8 cellular contexts compared by ENCODE assay signal in the genomic region with DNA sequence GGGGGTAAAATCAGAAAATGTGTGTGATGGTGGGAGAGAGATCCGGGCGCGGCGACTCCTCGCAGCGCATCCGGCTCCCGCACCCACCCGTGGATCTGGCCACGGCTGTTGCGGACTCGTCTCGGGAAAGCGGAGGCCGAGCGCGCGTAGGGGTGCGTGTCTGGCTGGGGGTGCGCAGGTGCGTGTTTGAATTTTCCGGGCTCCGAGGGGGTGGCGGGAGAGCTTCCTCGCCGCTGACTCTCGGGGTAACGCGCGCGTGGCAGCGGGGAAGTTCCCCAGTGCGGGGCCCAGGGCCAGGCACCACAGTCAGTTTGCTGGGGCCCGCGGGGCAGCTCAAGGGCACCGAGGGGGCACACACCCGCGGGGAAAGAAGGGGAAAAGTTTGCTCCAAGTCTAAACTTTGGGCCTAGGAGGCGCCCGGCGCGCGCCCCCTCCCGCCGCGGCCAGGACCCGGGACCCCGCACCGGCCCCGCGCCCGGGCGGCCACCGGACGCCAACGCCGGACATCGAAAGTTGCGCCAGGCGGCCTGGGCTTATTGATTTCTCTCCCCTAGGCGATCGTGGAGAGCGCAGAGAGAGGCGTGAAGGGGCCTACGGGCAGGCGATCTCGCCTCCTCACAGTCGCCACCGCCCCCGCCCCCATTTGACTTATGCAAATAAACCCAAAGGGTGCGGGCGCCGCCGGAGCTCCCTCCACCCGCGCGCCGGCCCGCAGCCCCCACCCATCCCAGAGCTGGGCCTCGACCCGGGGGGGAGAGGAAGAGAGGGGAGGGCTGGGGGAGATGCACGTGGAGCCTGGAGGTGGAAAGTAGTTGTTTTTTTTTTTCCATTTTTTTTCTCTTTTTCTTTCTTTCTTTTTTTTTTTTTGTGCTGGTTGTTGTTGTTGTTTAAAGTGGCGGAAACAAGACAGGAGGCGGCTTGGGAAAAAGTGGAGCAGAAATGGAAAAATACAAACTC. TPM values are rescaled to one million over a fixed set of nuclear protein-coding genes. Genes with fewer than 3 reads are reported as not detected.
DNase-seq lines count a peak whose midpoint lies in the region; ATAC-seq and TF ChIP-seq lines count a peak whose summit lies in the region.

No MANE protein-coding gene starts in this region.

- H3K36me3 Mint-ChIP-seq in endodermal cell (ENCODE audit: low read depth), result no peaks in the 10 kb centered on the region

- WGBS in endodermal cell (ENCODE audit: insufficient coverage in 1 of 2, insufficient read length in 1 of 2), 2 experiments, result 0 to 3% methylated on average over 8 to 84 of the region's 84 CpGs

- DNase-seq in NCI-H1436 (lab: John Stamatoyannopoulos, UW), result peak; percentile 35
- no peak for DNase-seq in NCI-H1436 treated with DMSO at 0.1 percent for 48 hours (lab: John Stamatoyannopoulos, UW)
- DNase-seq in NCI-H510A (lab: John Stamatoyannopoulos, UW), result peak; percentile 67
- DNase-seq in activated CD8-positive, alpha-beta memory T cell treated with anti-CD3 and anti-CD28 coated beads for 4 hours (ENCODE audit: low read depth in 2 of 2), result peak; percentile 46 to 61
- DNase-seq in endodermal cell, result peak; percentile 90
- DNase-seq in midbrain (lab: John Stamatoyannopoulos, UW), result peak; percentile 50
- peak; percentile 56 to 58 for DNase-seq in stimulated activated CD8-positive, alpha-beta memory T cell treated with anti-CD3 and anti-CD28 coated beads, Interleukin-15, amount 100 ng/mL, for 48 hours (ENCODE audit: low read depth in 2 of 2)

- peak overlapping the region; percentile 84 for H3K4me3 ChIP-seq in endodermal cell (ENCODE audit: low read length)

- peak overlapping the region; percentile 75 for H3K9ac ChIP-seq in endodermal cell (ENCODE audit: extremely low read depth, low read length, poor library complexity, severe bottlenecking)

- H3K4me1 ChIP-seq in endodermal cell (ENCODE audit: control insufficient read depth, insufficient read depth, low read length), result peaks cover 4% of the 10 kb centered on the region

- no peaks in the 10 kb centered on the region for H3K9me3 Mint-ChIP-seq in endodermal cell

- peaks cover 5% of the 10 kb centered on the region for H3K27me3 ChIP-seq in endodermal cell (ENCODE audit: control insufficient read depth, insufficient read depth, low read length, poor library complexity, severe bottlenecking)

- H3K27me3 Mint-ChIP-seq in endodermal cell (ENCODE audit: insufficient read depth), result no peaks in the 10 kb centered on the region

- H3K9me3 ChIP-seq in endodermal cell (ENCODE audit: control insufficient read depth, low read length), result no peaks in the 10 kb centered on the region

- peak overlapping the region; percentile 82 for H3K27ac ChIP-seq in endodermal cell (ENCODE audit: low read depth, low read length)

- ATAC-seq in HG03135 (IDR thresholded peaks at IDR 0.05; ENCODE audit: unreplicated experiment), result no peak

- TF ChIP-seq CTCF in endodermal cell (conservative IDR thresholded peaks at IDR 0.05), result no peak

- peaks cover 51% of the 10 kb centered on the region for H3K4me1 Mint-ChIP-seq in endodermal cell

- H3K36me3 ChIP-seq in endodermal cell (ENCODE audit: control insufficient read depth, insufficient read depth, low read length), result no peaks in the 10 kb centered on the region

- H3K4me3 Mint-ChIP-seq in endodermal cell, result peak overlapping the region; percentile 87

- H3K27ac Mint-ChIP-seq in endodermal cell, result peak overlapping the region; percentile 95

RNA-seq across cellular contexts. Expression of a gene that starts 0.6 kb away (rescaled TPM):
- 10 to 100 TPM; 41.7 to 94.3 TPM for total RNA-seq in endodermal cell
- 31.4 TPM for polyA plus RNA-seq in endodermal cell (2013, experiment 1 of 2)
- 32.3 TPM for polyA plus RNA-seq in endodermal cell (2013, experiment 2 of 2)
